15 cellular contexts compared by ENCODE assay signal in the genomic region with DNA sequence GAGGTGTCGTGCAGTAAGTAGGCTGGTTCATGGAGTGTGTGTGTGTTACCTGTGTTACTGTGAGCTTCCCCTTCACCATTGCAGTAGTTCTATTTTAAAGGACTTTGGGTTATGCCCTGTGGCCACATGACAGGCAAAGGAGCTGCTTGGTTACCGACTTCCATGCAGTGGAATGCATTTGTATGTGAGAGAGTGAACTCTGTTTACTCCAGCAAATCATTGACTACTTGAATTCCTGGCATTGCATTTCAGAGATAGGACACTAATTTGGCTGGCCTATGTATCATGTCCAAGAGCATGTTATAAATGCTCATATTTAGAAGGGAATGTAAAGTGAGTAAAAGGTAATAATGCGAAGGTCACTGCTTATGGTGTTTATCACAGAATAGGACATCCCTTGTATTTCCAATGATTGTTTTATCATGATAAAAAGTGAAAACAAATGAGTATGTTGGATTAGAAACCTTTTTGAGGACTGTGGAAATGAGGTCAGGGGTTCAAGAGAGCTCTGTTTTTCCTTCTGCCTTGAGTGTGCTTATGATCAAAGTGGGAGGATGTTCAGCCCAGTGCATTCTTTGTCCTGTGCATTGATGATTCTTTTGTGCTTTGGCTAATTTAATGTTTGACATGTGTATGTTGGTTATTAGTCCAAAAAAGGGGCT.
DNase-seq lines count a peak whose midpoint lies in the region; ATAC-seq, FAIRE-seq and TF ChIP-seq lines count a peak whose summit lies in the region.
"Had no signal": no experiment of that assay in that cellular context is flagged by ENCODE, and none has a peak within 500 bp of the region (broad histone marks: within the 10 kb centered on the region; RNA-seq: fewer than 3 reads in every experiment).

No MANE protein-coding gene starts in this region.

- peaks cover 17% of the 10 kb centered on the region for H3K4me1 ChIP-seq in astrocyte (ENCODE audit: insufficient read depth, low read length)
- H3K4me1 ChIP-seq in hepatocyte (ENCODE audit: insufficient read depth): peaks cover 25% of the 10 kb centered on the region
- H3K4me1 ChIP-seq in spleen: peaks cover 0 to 6% (median 0%) of the 10 kb centered on the region in 6 donors

- no peak overlapping the region for H3K4me3 Mint-ChIP-seq in astrocyte (ENCODE audit: unreplicated experiment)
- H3K4me3 Mint-ChIP-seq: activated naive CD8-positive, alpha-beta T cell treated with anti-CD3 and anti-CD28 coated beads, Interleukin-2, amount 10 ng/mL, durations not matched to agents 7 days and 5 days; stimulated activated naive B cell treated with anti-CD40 and anti-IgM and Interleukin-4, amounts not matched to agents 10 μg/mL and 1 μg/mL and 100 μg/mL, for 72 hours had no signal

- DNase-seq in Caki2 (ENCODE audit: low read depth) (peak; percentile 36), astrocyte (ENCODE audit: low read depth) (peak; percentile 56), hepatocyte (ENCODE audit: low spot score) (peak; percentile 59), myocyte (ENCODE audit: low read depth) (peak; percentile 52), NOMO-1 (lab: John Stamatoyannopoulos, UW; ENCODE audit: unreplicated experiment in 2 of 2) (no peak), spleen (no peak), SIG-M5 (lab: John Stamatoyannopoulos, UW) (no peak)
- DNase-seq: activated CD8-positive, alpha-beta memory T cell treated with anti-CD3 and anti-CD28 coated beads, Interleukin-2, amount 50 U/mL, for 4 hours; activated naive CD8-positive, alpha-beta T cell treated with anti-CD3 and anti-CD28 coated beads, Interleukin-2, amount 10 ng/mL, durations not matched to agents 7 days and 5 days; foreskin melanocyte; ovary; stimulated activated CD4-positive, alpha-beta T cell treated with anti-CD3 and anti-CD28 coated beads, Interleukin-4, amount 100 ng/mL, for 24 hours; stimulated activated naive B cell treated with anti-CD40 and anti-IgM and Interleukin-4, amounts not matched to agents 10 μg/mL and 1 μg/mL and 100 μg/mL, for 72 hours had no signal

- H3K4me1 Mint-ChIP-seq in astrocyte (ENCODE audit: low read depth, unreplicated experiment): peaks cover 10% of the 10 kb centered on the region
- H3K4me1 Mint-ChIP-seq: stimulated activated naive B cell treated with anti-CD40 and anti-IgM and Interleukin-4, amounts not matched to agents 10 μg/mL and 1 μg/mL and 100 μg/mL, for 72 hours had no signal

- in situ Hi-C loops in Caki2 (cut with HindIII; ENCODE audit: low pct_unique_long_range_greater_than_20kb, low sequenced_read_pairs): no loop called here

- WGBS in hepatocyte (ENCODE audit: low lambda C conversion rate, missing lambda C conversion rate): 39% methylated on average over 3 of the region's 3 CpGs
- WGBS in spleen, 5 donors: 79 to 90% (median 84%) methylated on average over 3 of the region's 3 CpGs

- no peak for TF ChIP-seq CTCF in astrocyte (IDR thresholded peaks at IDR 0.05; ENCODE audit: insufficient read depth, low read depth, low read length)
- no peak for TF ChIP-seq CTCF in hepatocyte (IDR thresholded peaks at IDR 0.05; ENCODE audit: poor library complexity)
- TF ChIP-seq CTCF in spleen (IDR thresholded peaks at IDR 0.05 in 8 of 11, conservative IDR thresholded peaks at IDR 0.05 in 3 of 11): no peak

- peaks cover 10% of the 10 kb centered on the region for H3K36me3 Mint-ChIP-seq in astrocyte (ENCODE audit: low read depth, unreplicated experiment)

- no peak for TF ChIP-seq POLR2A in spleen (IDR thresholded peaks at IDR 0.05)

- no peaks in the 10 kb centered on the region for H3K9me3 Mint-ChIP-seq in astrocyte (ENCODE audit: unreplicated experiment)
- H3K9me3 Mint-ChIP-seq: stimulated activated naive B cell treated with anti-CD40 and anti-IgM and Interleukin-4, amounts not matched to agents 10 μg/mL and 1 μg/mL and 100 μg/mL, for 72 hours had no signal

- H3K4me2 ChIP-seq in astrocyte (ENCODE audit: low read length) (no peak overlapping the region), hepatocyte (peak overlapping the region; percentile 60)

- peaks cover 64% of the 10 kb centered on the region for H4K20me1 ChIP-seq in astrocyte (ENCODE audit: insufficient read depth, low read length)
- H4K20me1 ChIP-seq in hepatocyte (ENCODE audit: insufficient read depth, poor library complexity, severe bottlenecking): no peaks in the 10 kb centered on the region

- H3K27me3 Mint-ChIP-seq in astrocyte (ENCODE audit: low read depth, unreplicated experiment): no peaks in the 10 kb centered on the region
- H3K27me3 Mint-ChIP-seq: activated naive CD8-positive, alpha-beta T cell treated with anti-CD3 and anti-CD28 coated beads, Interleukin-2, amount 10 ng/mL, durations not matched to agents 7 days and 5 days; stimulated activated naive B cell treated with anti-CD40 and anti-IgM and Interleukin-4, amounts not matched to agents 10 μg/mL and 1 μg/mL and 100 μg/mL, for 72 hours had no signal

- H3K27ac ChIP-seq in astrocyte (ENCODE audit: low read depth, low read length): no peak overlapping the region
- H3K27ac ChIP-seq in hepatocyte: peak overlapping the region; percentile 83
- no peak overlapping the region for H3K27ac ChIP-seq in spleen
- H3K27ac ChIP-seq: ovary, SK-N-MC had no signal

- H3K27me3 ChIP-seq in astrocyte (ENCODE audit: insufficient read depth, low read length) (no peaks in the 10 kb centered on the region), hepatocyte (no peaks in the 10 kb centered on the region), spleen (replicated peaks in 1 of 7) (no peaks in the 10 kb centered on the region)

- intact Hi-C loops in spleen (cut with DNase I; ENCODE audit: low total_unique reads): no loop called here

- H3K36me3 ChIP-seq in astrocyte (ENCODE audit: insufficient read depth, low read length): peaks cover 13% of the 10 kb centered on the region
- H3K36me3 ChIP-seq in hepatocyte (replicated peaks; ENCODE audit: insufficient read depth, low read depth): no peaks in the 10 kb centered on the region
- H3K36me3 ChIP-seq in spleen: peaks cover 0 to 12% (median 0%) of the 10 kb centered on the region in 6 donors
- H3K36me3 ChIP-seq: ovary had no signal

- H3K4me3 ChIP-seq in astrocyte (ENCODE audit: insufficient read depth, low read depth, low read length): no peak overlapping the region
- no peak overlapping the region for H3K4me3 ChIP-seq in hepatocyte
- no peak overlapping the region for H3K4me3 ChIP-seq in spleen
- H3K4me3 ChIP-seq: ovary, SK-N-MC had no signal

- H2AFZ ChIP-seq in astrocyte (ENCODE audit: low read depth, low read length): no peak overlapping the region
- no peak overlapping the region for H2AFZ ChIP-seq in hepatocyte

- no peak for ATAC-seq in HG03520 (IDR thresholded peaks at IDR 0.05; ENCODE audit: unreplicated experiment)
- ATAC-seq: stimulated activated naive B cell treated with anti-CD40 and anti-IgM and Interleukin-4, amounts not matched to agents 10 μg/mL and 1 μg/mL and 100 μg/mL, for 72 hours had no signal

- no peak for FAIRE-seq in astrocyte (lab: Jason Lieb, UNC)

- H3K79me2 ChIP-seq in astrocyte (ENCODE audit: insufficient read depth, low read length) (peaks cover 89% of the 10 kb centered on the region), hepatocyte (peaks cover 89% of the 10 kb centered on the region)

- H3K27ac Mint-ChIP-seq in astrocyte (ENCODE audit: unreplicated experiment): no peak overlapping the region
- H3K27ac Mint-ChIP-seq: activated naive CD8-positive, alpha-beta T cell treated with anti-CD3 and anti-CD28 coated beads, Interleukin-2, amount 10 ng/mL, durations not matched to agents 7 days and 5 days; stimulated activated naive B cell treated with anti-CD40 and anti-IgM and Interleukin-4, amounts not matched to agents 10 μg/mL and 1 μg/mL and 100 μg/mL, for 72 hours had no signal

- H3K9ac ChIP-seq in astrocyte (ENCODE audit: low read length): no peak overlapping the region

- H3K9me3 ChIP-seq in astrocyte (ENCODE audit: insufficient read depth, low read depth, low read length) (no peaks in the 10 kb centered on the region), hepatocyte (ENCODE audit: low read depth) (no peaks in the 10 kb centered on the region), spleen (no peaks in the 10 kb centered on the region)
- H3K9me3 ChIP-seq: ovary had no signal

- no peaks in the 10 kb centered on the region for H3K9me2 ChIP-seq in hepatocyte (replicated peaks; ENCODE audit: insufficient read depth)

Comparison
In these comparisons a context has a peak if more than half of its experiments do, and no peak if none do; other contexts are left out.
1. DNase-seq: peak in Caki2 (single experiment), astrocyte (single experiment), hepatocyte (single experiment) and myocyte (single experiment); none in NOMO-1 (0 of 2), spleen (single experiment) and SIG-M5 (single experiment).